ENCODE assay signal across 11 cellular contexts in the genomic region with DNA sequence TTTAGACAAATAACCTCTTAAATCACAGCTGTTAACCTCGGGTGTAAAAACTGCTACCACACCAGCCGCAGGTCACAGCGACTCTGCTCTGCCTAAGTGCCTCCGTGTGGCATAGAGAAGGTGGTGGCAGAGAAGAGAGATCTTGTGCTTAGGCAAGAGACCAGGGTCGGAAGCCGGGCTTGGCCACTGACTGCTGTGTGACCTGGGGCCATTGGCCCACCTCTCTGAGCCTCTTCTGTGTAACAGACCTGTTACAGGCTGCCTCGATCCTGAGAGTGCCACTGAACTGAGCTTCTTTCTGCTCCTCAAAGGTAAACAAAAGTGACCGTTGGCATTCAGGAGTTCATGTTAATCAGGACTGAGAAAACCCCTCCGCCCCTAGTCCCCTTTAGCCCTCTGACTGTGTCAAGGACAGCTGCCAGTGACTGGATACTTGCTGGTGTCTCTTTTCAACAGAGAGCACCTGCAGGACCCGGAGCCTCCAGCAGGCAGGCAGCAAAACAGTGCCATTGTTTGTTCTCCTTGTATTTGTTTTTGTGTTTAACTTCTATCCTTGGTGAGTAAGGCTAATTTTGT. TPM values are rescaled to one million over a fixed set of nuclear protein-coding genes. Genes with fewer than 3 reads are reported as not detected.
DNase-seq lines count a peak whose midpoint lies in the region; ATAC-seq and TF ChIP-seq lines count a peak whose summit lies in the region.
"Had no signal": no experiment of that assay in that cellular context is flagged by ENCODE, and none has a peak within 500 bp of the region (broad histone marks: within the 10 kb centered on the region; RNA-seq: fewer than 3 reads in every experiment).

No MANE protein-coding gene starts in this region.

- intact Hi-C loops in ovary (cut with DNase I) = no loop called here

- no peak for ATAC-seq in GM18520 (IDR thresholded peaks at IDR 0.05; ENCODE audit: unreplicated experiment)
- ATAC-seq: CD8-positive, alpha-beta T cell had no signal

- TF ChIP-seq EP300 in ovary (IDR thresholded peaks at IDR 0.05) = no peak

- H4K20me1 ChIP-seq in BLaER1 treated with 17β-estradiol and CSF1 and Interleukin-3, amounts not matched to agents 10 nM and 100 nM = peaks cover 77 to 100% (median 99%) of the 10 kb centered on the region in 11 experiments

- no peak for TF ChIP-seq POLR2A in ovary (IDR thresholded peaks at IDR 0.05)

- H3K4me2 ChIP-seq in BLaER1 treated with 17β-estradiol and CSF1 and Interleukin-3, amounts not matched to agents 10 nM and 100 nM = peak overlapping the region; percentile 73 to 100 (median 96)
- H3K4me2 ChIP-seq: smooth muscle cell had no signal

- TF ChIP-seq CTCF in fibroblast of villous mesenchyme (IDR thresholded peaks at IDR 0.05; ENCODE audit: insufficient read depth, low read depth, low read length) (peak; percentile 11), ovary (IDR thresholded peaks at IDR 0.05) (peak in 1 of 3 donors; percentile 32), GM20000 (IDR thresholded peaks at IDR 0.05; ENCODE audit: extremely low read depth, missing control alignments) (no peak)

- H3K9ac ChIP-seq in BLaER1 treated with 17β-estradiol and CSF1 and Interleukin-3, amounts not matched to agents 10 nM and 100 nM = peak overlapping the region; percentile 19 to 82 (median 61); a peak in 18 of 22 replicates

- DNase-seq in fibroblast of villous mesenchyme (ENCODE audit: low read depth) (no peak), ovary (no peak), mesenteric fat pad (ENCODE audit: low spot score) (no peak), GM20000 (ENCODE audit: low spot score) (no peak), NCI-H1694 treated with DMSO at 0.1 percent for 48 hours (lab: John Stamatoyannopoulos, UW) (no peak)
- DNase-seq: CD8-positive, alpha-beta T cell; NCI-H2227 treated with DMSO at 0.1 percent for 48 hours had no signal

- peaks cover 0 to 6% (median under 1%) of the 10 kb centered on the region in 11 experiments; a peak in 9 of 22 replicates for H3K36me3 ChIP-seq in BLaER1 treated with 17β-estradiol and CSF1 and Interleukin-3, amounts not matched to agents 10 nM and 100 nM
- H3K36me3 ChIP-seq in KOPT-K1 (ENCODE audit: insufficient read depth, low read length) (no peaks in the 10 kb centered on the region), ovary (no peaks in the 10 kb centered on the region)

- H3K4me1 ChIP-seq in BLaER1 treated with 17β-estradiol and CSF1 and Interleukin-3, amounts not matched to agents 10 nM and 100 nM = peaks cover 78 to 100% (median 100%) of the 10 kb centered on the region in 10 experiments
- peaks cover 68% of the 10 kb centered on the region for H3K4me1 ChIP-seq in ovary (ENCODE audit: insufficient read depth)

- no peak overlapping the region for H3K4me3 ChIP-seq in BLaER1 treated with 17β-estradiol and CSF1 and Interleukin-3, amounts not matched to agents 10 nM and 100 nM
- H3K4me3 ChIP-seq in fibroblast of villous mesenchyme (ENCODE audit: low read depth, low read length) (no peak overlapping the region), ovary (no peak overlapping the region)
- H3K4me3 ChIP-seq: smooth muscle cell had no signal

- peak overlapping the region in 10 of 11 experiments; percentile 20 to 93 (median 81); a peak in 17 of 22 replicates for H3K27ac ChIP-seq in BLaER1 treated with 17β-estradiol and CSF1 and Interleukin-3, amounts not matched to agents 10 nM and 100 nM
- H3K27ac ChIP-seq in KOPT-K1 (ENCODE audit: low read depth, low read length, poor library complexity, severe bottlenecking) (peak overlapping the region; percentile 58), ovary (peak overlapping the region; percentile 6 to 60)

- no peaks in the 10 kb centered on the region for H3K27me3 ChIP-seq in BLaER1 treated with 17β-estradiol and CSF1 and Interleukin-3, amounts not matched to agents 10 nM and 100 nM
- H3K27me3 ChIP-seq in ovary = no peaks in the 10 kb centered on the region

- H3K9me3 ChIP-seq in BLaER1 treated with 17β-estradiol and CSF1 and Interleukin-3, amounts not matched to agents 10 nM and 100 nM (replicated peaks in 1 of 11) = no peaks in the 10 kb centered on the region
- no peaks in the 10 kb centered on the region for H3K9me3 ChIP-seq in KOPT-K1 (ENCODE audit: insufficient read depth, low read length, poor library complexity, severe bottlenecking)
- no peaks in the 10 kb centered on the region for H3K9me3 ChIP-seq in ovary

- WGBS in ovary, 3 donors = 36 to 46% (median 46%) methylated on average over 10 of the region's 10 CpGs

RNA-seq across cellular contexts. Expression of a gene that starts 36.5 kb away (rescaled TPM):
- 23.3 and 30.9 TPM in 2 replicates for total RNA-seq in fibroblast of villous mesenchyme
- 100 to 1,000 TPM in 2 of 7 donors, 10 to 100 TPM in 5; 30.3 to 117 (median 86.3) TPM for total RNA-seq in ovary
- polyA plus RNA-seq in ovary = 10 to 100 TPM; 36.5 to 40.3 TPM
- total RNA-seq in mesenteric fat pad = 81.1 TPM
